9 cellular contexts compared by ENCODE assay signal in genomic region chr4:41890085-41890484, GRCh38.
"Had no signal": no experiment of that assay in that cellular context is flagged by ENCODE, and none has a peak within 500 bp of the region (broad histone marks: within the 10 kb centered on the region; RNA-seq: fewer than 3 reads in every experiment).

No MANE protein-coding gene starts in this region.

- H3K36me3 ChIP-seq: HAP-1 had no signal

- H3K27ac Mint-ChIP-seq: HFFc6, IgD-negative memory B cell had no signal

- H3K27ac ChIP-seq: KMS-11 had no signal

- H3K9me3 Mint-ChIP-seq: HFFc6, IgD-negative memory B cell had no signal

- H3K4me3 Mint-ChIP-seq: HFFc6, IgD-negative memory B cell had no signal

- DNase-seq: GOT3, H7, HFFc6, KBM-7 had no signal

- H3K4me3 ChIP-seq: HAP-1 had no signal

- ATAC-seq: HCT116, HepG2 had no signal

- H3K36me3 Mint-ChIP-seq: IgD-negative memory B cell had no signal

- H3K9ac ChIP-seq: KMS-11 had no signal

- H3K4me2 ChIP-seq: KMS-11 had no signal

- H3K4me1 Mint-ChIP-seq: IgD-negative memory B cell had no signal

- H3K9me3 ChIP-seq: HAP-1 had no signal
